1 cellular context compared by ENCODE assay signal in the genomic region with DNA sequence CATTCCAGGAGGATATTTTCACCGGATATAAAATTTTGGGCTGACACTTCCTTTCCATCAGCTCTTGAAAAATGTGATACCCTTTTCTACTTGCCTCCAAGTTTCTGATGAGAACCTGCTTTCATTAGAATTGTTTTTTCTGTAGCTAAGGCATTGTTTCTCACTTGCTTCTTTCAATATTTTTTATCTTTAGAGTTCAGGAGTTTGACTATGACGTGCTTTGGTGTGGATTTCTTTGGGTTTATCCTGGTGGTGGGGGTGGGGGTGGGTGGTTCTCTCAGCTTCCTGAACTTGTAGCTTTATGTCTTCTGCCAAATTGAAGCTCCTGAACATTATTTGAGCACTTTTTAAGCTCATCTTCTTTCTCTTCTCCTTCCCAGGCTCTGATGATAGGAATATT.
TF ChIP-seq lines count a peak whose summit lies in the region.

No MANE protein-coding gene starts in this region.

TF ChIP-seq in SK-N-SH, 30 proteins besides CTCF, POLR2A, EP300 and RAD21:
- no peak for TF ChIP-seq FOXJ3 (CRISPR knock-in tag; IDR thresholded peaks at IDR 0.05)
- TF ChIP-seq, protein P1, sequence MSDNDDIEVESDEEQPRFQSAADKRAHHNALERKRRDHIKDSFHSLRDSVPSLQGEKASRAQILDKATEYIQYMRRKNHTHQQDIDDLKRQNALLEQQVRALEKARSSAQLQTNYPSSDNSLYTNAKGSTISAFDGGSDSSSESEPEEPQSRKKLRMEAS (IDR thresholded peaks at IDR 0.05; ENCODE audit: low read depth) = no peak
- TF ChIP-seq, protein P2, sequence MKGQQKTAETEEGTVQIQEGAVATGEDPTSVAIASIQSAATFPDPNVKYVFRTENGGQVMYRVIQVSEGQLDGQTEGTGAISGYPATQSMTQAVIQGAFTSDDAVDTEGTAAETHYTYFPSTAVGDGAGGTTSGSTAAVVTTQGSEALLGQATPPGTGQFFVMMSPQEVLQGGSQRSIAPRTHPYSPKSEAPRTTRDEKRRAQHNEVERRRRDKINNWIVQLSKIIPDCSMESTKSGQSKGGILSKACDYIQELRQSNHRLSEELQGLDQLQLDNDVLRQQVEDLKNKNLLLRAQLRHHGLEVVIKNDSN (IDR thresholded peaks at IDR 0.05; ENCODE audit: borderline replicate concordance, low read depth) = no peak
- no peak for TF ChIP-seq FOXM1 (IDR thresholded peaks at IDR 0.05; ENCODE audit: low read depth)
- TF ChIP-seq TEAD4 (IDR thresholded peaks at IDR 0.05; ENCODE audit: borderline replicate concordance, insufficient read depth) = no peak
- no peak for TF ChIP-seq YY1 (IDR thresholded peaks at IDR 0.05; ENCODE audit: low read depth)
- no peak for TF ChIP-seq SMC3 (IDR thresholded peaks at IDR 0.05; ENCODE audit: low read depth, low read length)
- no peak for TF ChIP-seq RXRA (IDR thresholded peaks at IDR 0.05; ENCODE audit: borderline replicate concordance, low read depth)
- TF ChIP-seq CHD2 (IDR thresholded peaks at IDR 0.05; ENCODE audit: low read length, partially characterized antibody) = no peak
- no peak for TF ChIP-seq RCOR1 (IDR thresholded peaks at IDR 0.05; ENCODE audit: low read length)
- TF ChIP-seq POLR2AphosphoS5 (IDR thresholded peaks at IDR 0.05; ENCODE audit: low read depth, low read length) = no peak
- TF ChIP-seq ELF1 (IDR thresholded peaks at IDR 0.05) = no peak
- no peak for TF ChIP-seq NFIC (IDR thresholded peaks at IDR 0.05; ENCODE audit: borderline replicate concordance)
